In the genomic region with DNA sequence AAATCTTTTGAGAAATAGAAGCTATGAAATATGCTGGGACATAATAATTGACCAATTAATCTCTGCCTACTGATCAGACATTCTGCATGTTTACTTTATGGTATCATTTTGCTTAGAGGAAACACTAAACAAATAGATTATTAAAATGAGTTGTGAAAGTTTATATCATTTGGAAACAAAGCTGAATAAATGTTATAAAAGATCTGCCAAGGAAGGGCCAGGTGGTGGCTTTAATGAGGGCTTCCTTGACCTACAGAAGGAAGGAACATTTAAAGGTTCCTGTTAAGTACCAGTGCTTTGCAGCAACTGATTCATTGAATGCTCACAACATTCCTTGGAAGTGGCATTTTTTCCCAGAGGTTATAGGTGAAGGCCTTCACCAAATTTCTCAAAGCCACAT, we compare ENCODE assay signal across 34 cellular contexts.
"Had no signal": no experiment of that assay in that cellular context is flagged by ENCODE, and none has a peak within 500 bp of the region (broad histone marks: within the 10 kb centered on the region; RNA-seq: fewer than 3 reads in every experiment).

No MANE protein-coding gene starts in this region.

- DNase-seq: Karpas-422, Kasumi-1, MG63, MM.1S, MV-4-11, NCI-H1048, NCI-H1092, NCI-H1092 treated with DMSO at 0.1 percent for 48 hours, NCI-H1105, NCI-H1105 treated with DMSO at 0.1 percent for 48 hours, NCI-H1417, NCI-H1417 treated with DMSO at 0.1 percent for 48 hours, NCI-H1436, NCI-H1436 treated with DMSO at 0.1 percent for 48 hours, NCI-H146, NCI-H1694, NCI-H1694 treated with DMSO at 0.1 percent for 48 hours, NCI-H187, NCI-H187 treated with DMSO at 0.1 percent for 48 hours, NCI-H1930, NCI-H2029, NCI-H2029 treated with DMSO at 0.1 percent for 48 hours, NCI-H2081, NCI-H2081 treated with DMSO at 0.1 percent for 48 hours, NCI-H2107, NCI-H2171, NCI-H2171 treated with DMSO at 0.1 percent for 48 hours, NCI-H2227 treated with DMSO at 0.1 percent for 48 hours, NCI-H226, NCI-H345, NCI-H446, NCI-H446 treated with DMSO at 0.1 percent for 48 hours, NCI-H510A, NCI-H510A treated with DMSO at 0.1 percent for 48 hours had no signal

- H3K4me3 ChIP-seq: MG63 had no signal
